34 cellular contexts compared by ENCODE assay signal in genomic region chr5:41218929-41219328, GRCh38. TPM values are rescaled to one million over a fixed set of nuclear protein-coding genes. Genes with fewer than 3 reads are reported as not detected.
DNase-seq lines count a peak whose midpoint lies in the region; TF ChIP-seq lines count a peak whose summit lies in the region.
"Had no signal": no experiment of that assay in that cellular context is flagged by ENCODE, and none has a peak within 500 bp of the region (broad histone marks: within the 10 kb centered on the region; RNA-seq: fewer than 3 reads in every experiment).

No MANE protein-coding gene starts in this region.

- H3K4me3 ChIP-seq in adipocyte (ENCODE audit: low read length) (no peak overlapping the region), tibial nerve (no peak overlapping the region)
- H3K4me3 ChIP-seq: K562, pancreas, spleen had no signal

- no peak for DNase-seq in adipocyte (ENCODE audit: low read depth)
- peak; percentile 7 for DNase-seq in fibroblast of gingiva (ENCODE audit: low read depth)
- DNase-seq in progenitor cell of endocrine pancreas (ENCODE audit: low spot score, unreplicated experiment): no peak
- DNase-seq in tibial nerve (ENCODE audit: low spot score in 2 of 2): no peak
- no peak for DNase-seq in HK-2 (ENCODE audit: unreplicated experiment)
- DNase-seq in D341Med (ENCODE audit: low spot score): no peak
- no peak for DNase-seq in NCI-H2196 treated with DMSO at 0.1 percent for 48 hours (lab: John Stamatoyannopoulos, UW; ENCODE audit: unreplicated experiment)
- DNase-seq: ACHN; activated CD4-positive, alpha-beta T cell treated with anti-CD3 and anti-CD28 coated beads for 4 hours; anterior cingulate cortex; CD4-positive, alpha-beta memory T cell; central memory CD4-positive, alpha-beta T cell; endodermal cell; foreskin melanocyte; NCI-H1092 treated with DMSO at 0.1 percent for 48 hours; NCI-H1694 treated with DMSO at 0.1 percent for 48 hours; NCI-H82; nephron progenitor cell; pancreas; retina; RPMI8226; spleen; stimulated activated CD4-positive, alpha-beta T cell treated with anti-CD3 and anti-CD28 coated beads, Interleukin-2, amount 100 ng/mL, for 24 hours; stimulated activated CD8-positive, alpha-beta memory T cell treated with anti-CD3 and anti-CD28 coated beads, Interleukin-4, amount 100 ng/mL, for 48 hours; stimulated activated naive CD8-positive, alpha-beta T cell treated with anti-CD3 and anti-CD28 coated beads, Interleukin-15, amount 100 ng/mL, for 72 hours; T1000; WERI-Rb-1 had no signal

- TF ChIP-seq CTCF in progenitor cell of endocrine pancreas (IDR thresholded peaks at IDR 0.05; ENCODE audit: unreplicated experiment) (no peak), tibial nerve (IDR thresholded peaks at IDR 0.05) (no peak)

- peaks cover 20% of the 10 kb centered on the region for H3K4me1 ChIP-seq in adipocyte (ENCODE audit: control insufficient read depth, insufficient read depth, low read length)
- H3K4me1 ChIP-seq in tibial nerve: peaks cover 0 to 34% (median 2%) of the 10 kb centered on the region in 4 donors
- H3K4me1 ChIP-seq: spleen had no signal

- no peaks in the 10 kb centered on the region for H3K27me3 ChIP-seq in adipocyte (replicated peaks; ENCODE audit: control insufficient read depth, insufficient read depth, low read length)
- H3K27me3 ChIP-seq in tibial nerve: no peaks in the 10 kb centered on the region
- H3K27me3 ChIP-seq: pancreas, spleen had no signal

- H3K4me3 Mint-ChIP-seq in progenitor cell of endocrine pancreas (ENCODE audit: low read depth): no peak overlapping the region
- H3K4me3 Mint-ChIP-seq: activated T-helper 17 cell treated with anti-CD3 and anti-CD28 coated beads, Interleukin-2, amount 50 U/mL, for 72 hours; B cell; CD4-positive, alpha-beta memory T cell; dendritic cell treated with granulocyte-macrophage colony-stimulating factor and Interleukin-4, amounts not matched to agents 40 ng/mL and 50 ng/mL, for 4 days; endodermal cell; nephron progenitor cell; stimulated activated naive CD8-positive, alpha-beta T cell treated with anti-CD3 and anti-CD28 coated beads, Interleukin-15, amount 100 ng/mL, for 72 hours had no signal

- H3K9me3 Mint-ChIP-seq in progenitor cell of endocrine pancreas (ENCODE audit: low read depth): peaks cover 6% of the 10 kb centered on the region
- H3K9me3 Mint-ChIP-seq: endodermal cell; nephron progenitor cell; stimulated activated naive CD8-positive, alpha-beta T cell treated with anti-CD3 and anti-CD28 coated beads, Interleukin-15, amount 100 ng/mL, for 72 hours had no signal

- H3K9me3 ChIP-seq in adipocyte (ENCODE audit: control insufficient read depth, low read length) (no peaks in the 10 kb centered on the region), tibial nerve (no peaks in the 10 kb centered on the region)
- H3K9me3 ChIP-seq: pancreas, spleen had no signal

- TF ChIP-seq EP300 in tibial nerve (IDR thresholded peaks at IDR 0.05): no peak

- peak overlapping the region; percentile 62 for H3K9ac ChIP-seq in adipocyte (ENCODE audit: low read length)

- H3K27me3 Mint-ChIP-seq in progenitor cell of endocrine pancreas: no peaks in the 10 kb centered on the region
- H3K27me3 Mint-ChIP-seq: activated T-helper 17 cell treated with anti-CD3 and anti-CD28 coated beads, Interleukin-2, amount 50 U/mL, for 72 hours; B cell; CD4-positive, alpha-beta memory T cell; dendritic cell treated with granulocyte-macrophage colony-stimulating factor and Interleukin-4, amounts not matched to agents 40 ng/mL and 50 ng/mL, for 4 days; stimulated activated naive CD8-positive, alpha-beta T cell treated with anti-CD3 and anti-CD28 coated beads, Interleukin-15, amount 100 ng/mL, for 72 hours had no signal

- no peaks in the 10 kb centered on the region for H3K36me3 Mint-ChIP-seq in progenitor cell of endocrine pancreas (ENCODE audit: insufficient read depth)
- H3K36me3 Mint-ChIP-seq: activated naive CD4-positive, alpha-beta T cell treated with anti-CD3 and anti-CD28 coated beads, Interleukin-2, amount 50 U/mL, for 72 hours; CD4-positive, alpha-beta memory T cell had no signal

- H3K36me3 ChIP-seq in adipocyte (ENCODE audit: control insufficient read depth, insufficient read depth, low read length, severe bottlenecking): no peaks in the 10 kb centered on the region
- H3K36me3 ChIP-seq in tibial nerve: no peaks in the 10 kb centered on the region
- H3K36me3 ChIP-seq: pancreas, spleen, WERI-Rb-1 had no signal

- peak overlapping the region; percentile 22 to 85 (median 50) for H3K27ac ChIP-seq in tibial nerve
- H3K27ac ChIP-seq: WERI-Rb-1 had no signal

- peaks cover 17% of the 10 kb centered on the region for H3K4me1 Mint-ChIP-seq in progenitor cell of endocrine pancreas (ENCODE audit: low read depth)
- H3K4me1 Mint-ChIP-seq: activated T-helper 17 cell treated with anti-CD3 and anti-CD28 coated beads, Interleukin-2, amount 50 U/mL, for 72 hours; B cell; CD4-positive, alpha-beta memory T cell; endodermal cell; stimulated activated naive CD8-positive, alpha-beta T cell treated with anti-CD3 and anti-CD28 coated beads, Interleukin-15, amount 100 ng/mL, for 72 hours had no signal

- TF ChIP-seq POLR2A in tibial nerve (IDR thresholded peaks at IDR 0.05): no peak

- peak overlapping the region; percentile 68 for H3K27ac Mint-ChIP-seq in progenitor cell of endocrine pancreas
- H3K27ac Mint-ChIP-seq: activated naive CD4-positive, alpha-beta T cell treated with anti-CD3 and anti-CD28 coated beads, Interleukin-2, amount 50 U/mL, for 72 hours; activated T-helper 17 cell treated with anti-CD3 and anti-CD28 coated beads, Interleukin-2, amount 50 U/mL, for 72 hours; B cell; CD4-positive, alpha-beta memory T cell; dendritic cell treated with granulocyte-macrophage colony-stimulating factor and Interleukin-4, amounts not matched to agents 40 ng/mL and 50 ng/mL, for 4 days; endodermal cell; nephron progenitor cell had no signal

RNA-seq across cellular contexts. Expression of gene C6, which starts 5.6 kb away (rescaled TPM):
- total RNA-seq in progenitor cell of endocrine pancreas: 0.74 and 0.95 TPM in 2 replicates
- total RNA-seq in tibial nerve: 10 to 100 TPM in 3 of 4 donors, 1 to 10 TPM in 1; 9.6 to 37.6 (median 15.0) TPM
- total RNA-seq: activated naive CD4-positive, alpha-beta T cell treated with anti-CD3 and anti-CD28 coated beads, Interleukin-2, amount 50 U/mL, for 72 hours; activated T-helper 17 cell treated with anti-CD3 and anti-CD28 coated beads, Interleukin-2, amount 50 U/mL, for 72 hours; B cell; CD4-positive, alpha-beta memory T cell; NCI-H460; SK-MEL-5 had no signal
